ENCODE assay signal across 2 cellular contexts in genomic region chr2:223008162-223008561, GRCh38.
TF ChIP-seq lines count a peak whose summit lies in the region.

No MANE protein-coding gene starts in this region.

TF ChIP-seq in IMR-90, 13 proteins besides CTCF, POLR2A, EP300 and RAD21:
- TF ChIP-seq RFX5 (IDR thresholded peaks at IDR 0.05; ENCODE audit: low read depth, low read length) (no peak), ELK1 (IDR thresholded peaks at IDR 0.05; ENCODE audit: borderline replicate concordance, low read depth, low read length) (no peak), MXI1 (IDR thresholded peaks at IDR 0.05; ENCODE audit: borderline replicate concordance, low read depth, low read length) (peak; percentile 71; the same call in 1 of the 2 replicates), RCOR1 (IDR thresholded peaks at IDR 0.05; ENCODE audit: insufficient replicate concordance, low read length) (no peak), NFE2L2 (IDR thresholded peaks at IDR 0.05; ENCODE audit: low read depth, low read length) (no peak), MAZ (IDR thresholded peaks at IDR 0.05; ENCODE audit: borderline replicate concordance, low read depth, low read length) (no peak), SMC3 (IDR thresholded peaks at IDR 0.05; ENCODE audit: low read depth, low read length) (no peak), FOS (IDR thresholded peaks at IDR 0.05; ENCODE audit: low read depth, low read length) (no peak), USF2 (IDR thresholded peaks at IDR 0.05; ENCODE audit: low read depth, low read length) (peak; percentile 54; the same call in 1 of the 2 replicates), BHLHE40 (IDR thresholded peaks at IDR 0.05; ENCODE audit: low read depth, low read length) (no peak), CEBPB (IDR thresholded peaks at IDR 0.05; ENCODE audit: low read depth, low read length) (no peak), MAFK (IDR thresholded peaks at IDR 0.05; ENCODE audit: low read depth, low read length) (no peak), CHD1 (IDR thresholded peaks at IDR 0.05; ENCODE audit: low read depth, low read length) (no peak)
TF ChIP-seq in IMR-90: peak in this region for 2.

TF ChIP-seq in WTC11, 78 proteins besides CTCF, POLR2A, EP300 and RAD21:
- TF ChIP-seq, protein P1, sequence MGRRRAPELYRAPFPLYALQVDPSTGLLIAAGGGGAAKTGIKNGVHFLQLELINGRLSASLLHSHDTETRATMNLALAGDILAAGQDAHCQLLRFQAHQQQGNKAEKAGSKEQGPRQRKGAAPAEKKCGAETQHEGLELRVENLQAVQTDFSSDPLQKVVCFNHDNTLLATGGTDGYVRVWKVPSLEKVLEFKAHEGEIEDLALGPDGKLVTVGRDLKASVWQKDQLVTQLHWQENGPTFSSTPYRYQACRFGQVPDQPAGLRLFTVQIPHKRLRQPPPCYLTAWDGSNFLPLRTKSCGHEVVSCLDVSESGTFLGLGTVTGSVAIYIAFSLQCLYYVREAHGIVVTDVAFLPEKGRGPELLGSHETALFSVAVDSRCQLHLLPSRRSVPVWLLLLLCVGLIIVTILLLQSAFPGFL (CRISPR knock-in tag; IDR thresholded peaks at IDR 0.05; ENCODE audit: borderline replicate concordance): no peak
- TF ChIP-seq, protein P2, sequence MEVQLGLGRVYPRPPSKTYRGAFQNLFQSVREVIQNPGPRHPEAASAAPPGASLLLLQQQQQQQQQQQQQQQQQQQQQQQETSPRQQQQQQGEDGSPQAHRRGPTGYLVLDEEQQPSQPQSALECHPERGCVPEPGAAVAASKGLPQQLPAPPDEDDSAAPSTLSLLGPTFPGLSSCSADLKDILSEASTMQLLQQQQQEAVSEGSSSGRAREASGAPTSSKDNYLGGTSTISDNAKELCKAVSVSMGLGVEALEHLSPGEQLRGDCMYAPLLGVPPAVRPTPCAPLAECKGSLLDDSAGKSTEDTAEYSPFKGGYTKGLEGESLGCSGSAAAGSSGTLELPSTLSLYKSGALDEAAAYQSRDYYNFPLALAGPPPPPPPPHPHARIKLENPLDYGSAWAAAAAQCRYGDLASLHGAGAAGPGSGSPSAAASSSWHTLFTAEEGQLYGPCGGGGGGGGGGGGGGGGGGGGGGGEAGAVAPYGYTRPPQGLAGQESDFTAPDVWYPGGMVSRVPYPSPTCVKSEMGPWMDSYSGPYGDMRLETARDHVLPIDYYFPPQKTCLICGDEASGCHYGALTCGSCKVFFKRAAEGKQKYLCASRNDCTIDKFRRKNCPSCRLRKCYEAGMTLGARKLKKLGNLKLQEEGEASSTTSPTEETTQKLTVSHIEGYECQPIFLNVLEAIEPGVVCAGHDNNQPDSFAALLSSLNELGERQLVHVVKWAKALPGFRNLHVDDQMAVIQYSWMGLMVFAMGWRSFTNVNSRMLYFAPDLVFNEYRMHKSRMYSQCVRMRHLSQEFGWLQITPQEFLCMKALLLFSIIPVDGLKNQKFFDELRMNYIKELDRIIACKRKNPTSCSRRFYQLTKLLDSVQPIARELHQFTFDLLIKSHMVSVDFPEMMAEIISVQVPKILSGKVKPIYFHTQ (CRISPR knock-in tag; IDR thresholded peaks at IDR 0.05): no peak
- TF ChIP-seq PRDM15 (CRISPR knock-in tag; IDR thresholded peaks at IDR 0.05) (no peak), SOX15 (CRISPR knock-in tag; IDR thresholded peaks at IDR 0.05) (no peak), ZNF423 (CRISPR knock-in tag; IDR thresholded peaks at IDR 0.05) (no peak), HMGXB4 (CRISPR knock-in tag; IDR thresholded peaks at IDR 0.05) (no peak), OVOL2 (CRISPR knock-in tag; IDR thresholded peaks at IDR 0.05; ENCODE audit: borderline replicate concordance) (no peak), TEAD4 (CRISPR knock-in tag; IDR thresholded peaks at IDR 0.05) (no peak), JUN (CRISPR knock-in tag; IDR thresholded peaks at IDR 0.05) (no peak), ZNF671 (CRISPR knock-in tag; IDR thresholded peaks at IDR 0.05) (no peak), ZNF396 (CRISPR knock-in tag; IDR thresholded peaks at IDR 0.05; ENCODE audit: borderline replicate concordance) (no peak), TP53 (CRISPR knock-in tag; IDR thresholded peaks at IDR 0.05) (no peak), USF2 (CRISPR knock-in tag; IDR thresholded peaks at IDR 0.05) (no peak), ZNF512 (CRISPR knock-in tag; IDR thresholded peaks at IDR 0.05; ENCODE audit: borderline replicate concordance) (no peak)
- TF ChIP-seq, protein P3, sequence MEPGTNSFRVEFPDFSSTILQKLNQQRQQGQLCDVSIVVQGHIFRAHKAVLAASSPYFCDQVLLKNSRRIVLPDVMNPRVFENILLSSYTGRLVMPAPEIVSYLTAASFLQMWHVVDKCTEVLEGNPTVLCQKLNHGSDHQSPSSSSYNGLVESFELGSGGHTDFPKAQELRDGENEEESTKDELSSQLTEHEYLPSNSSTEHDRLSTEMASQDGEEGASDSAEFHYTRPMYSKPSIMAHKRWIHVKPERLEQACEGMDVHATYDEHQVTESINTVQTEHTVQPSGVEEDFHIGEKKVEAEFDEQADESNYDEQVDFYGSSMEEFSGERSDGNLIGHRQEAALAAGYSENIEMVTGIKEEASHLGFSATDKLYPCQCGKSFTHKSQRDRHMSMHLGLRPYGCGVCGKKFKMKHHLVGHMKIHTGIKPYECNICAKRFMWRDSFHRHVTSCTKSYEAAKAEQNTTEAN (CRISPR knock-in tag; IDR thresholded peaks at IDR 0.05): no peak
- TF ChIP-seq, protein P4, sequence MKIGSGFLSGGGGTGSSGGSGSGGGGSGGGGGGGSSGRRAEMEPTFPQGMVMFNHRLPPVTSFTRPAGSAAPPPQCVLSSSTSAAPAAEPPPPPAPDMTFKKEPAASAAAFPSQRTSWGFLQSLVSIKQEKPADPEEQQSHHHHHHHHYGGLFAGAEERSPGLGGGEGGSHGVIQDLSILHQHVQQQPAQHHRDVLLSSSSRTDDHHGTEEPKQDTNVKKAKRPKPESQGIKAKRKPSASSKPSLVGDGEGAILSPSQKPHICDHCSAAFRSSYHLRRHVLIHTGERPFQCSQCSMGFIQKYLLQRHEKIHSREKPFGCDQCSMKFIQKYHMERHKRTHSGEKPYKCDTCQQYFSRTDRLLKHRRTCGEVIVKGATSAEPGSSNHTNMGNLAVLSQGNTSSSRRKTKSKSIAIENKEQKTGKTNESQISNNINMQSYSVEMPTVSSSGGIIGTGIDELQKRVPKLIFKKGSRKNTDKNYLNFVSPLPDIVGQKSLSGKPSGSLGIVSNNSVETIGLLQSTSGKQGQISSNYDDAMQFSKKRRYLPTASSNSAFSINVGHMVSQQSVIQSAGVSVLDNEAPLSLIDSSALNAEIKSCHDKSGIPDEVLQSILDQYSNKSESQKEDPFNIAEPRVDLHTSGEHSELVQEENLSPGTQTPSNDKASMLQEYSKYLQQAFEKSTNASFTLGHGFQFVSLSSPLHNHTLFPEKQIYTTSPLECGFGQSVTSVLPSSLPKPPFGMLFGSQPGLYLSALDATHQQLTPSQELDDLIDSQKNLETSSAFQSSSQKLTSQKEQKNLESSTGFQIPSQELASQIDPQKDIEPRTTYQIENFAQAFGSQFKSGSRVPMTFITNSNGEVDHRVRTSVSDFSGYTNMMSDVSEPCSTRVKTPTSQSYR (CRISPR knock-in tag; IDR thresholded peaks at IDR 0.05): no peak
- TF ChIP-seq, protein P5, sequence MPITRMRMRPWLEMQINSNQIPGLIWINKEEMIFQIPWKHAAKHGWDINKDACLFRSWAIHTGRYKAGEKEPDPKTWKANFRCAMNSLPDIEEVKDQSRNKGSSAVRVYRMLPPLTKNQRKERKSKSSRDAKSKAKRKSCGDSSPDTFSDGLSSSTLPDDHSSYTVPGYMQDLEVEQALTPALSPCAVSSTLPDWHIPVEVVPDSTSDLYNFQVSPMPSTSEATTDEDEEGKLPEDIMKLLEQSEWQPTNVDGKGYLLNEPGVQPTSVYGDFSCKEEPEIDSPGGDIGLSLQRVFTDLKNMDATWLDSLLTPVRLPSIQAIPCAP (CRISPR knock-in tag; IDR thresholded peaks at IDR 0.05): no peak
